Comparison of ENCODE assay signal across 2 cellular contexts in genomic region chr6:36075656-36076055, GRCh38.
TF ChIP-seq lines count a peak whose summit lies in the region.

No MANE protein-coding gene starts in this region.

TF ChIP-seq in SK-N-SH, 30 proteins besides CTCF, POLR2A, EP300 and RAD21 (continued from another document):
- no peak for TF ChIP-seq USF2 (IDR thresholded peaks at IDR 0.05; ENCODE audit: borderline replicate concordance, low read depth, low read length)
- no peak for TF ChIP-seq IRF3 (IDR thresholded peaks at IDR 0.05; ENCODE audit: low read depth, low read length)

TF ChIP-seq in SK-N-SH treated with all-trans-retinoic acid at 6 μM for 48 hours, 23 proteins besides CTCF, POLR2A, EP300 and RAD21 (continued from another document):
- TF ChIP-seq PATZ1 (CRISPR knock-in tag; IDR thresholded peaks at IDR 0.05; ENCODE audit: borderline replicate concordance) = no peak
- no peak for TF ChIP-seq ARNTL (CRISPR knock-in tag; IDR thresholded peaks at IDR 0.05; ENCODE audit: borderline replicate concordance, low read depth)
- no peak for TF ChIP-seq CSRNP3 (CRISPR knock-in tag; IDR thresholded peaks at IDR 0.05)
- TF ChIP-seq OSR1 (CRISPR knock-in tag; IDR thresholded peaks at IDR 0.05) = no peak
- no peak for TF ChIP-seq ZFP3 (CRISPR knock-in tag; IDR thresholded peaks at IDR 0.05)
TF ChIP-seq in SK-N-SH treated with all-trans-retinoic acid at 6 μM for 48 hours: peak in this region for 0.
